ENCODE assay signal across 8 cellular contexts in genomic region chr17:38922538-38923291, GRCh38. TPM values are rescaled to one million over a fixed set of nuclear protein-coding genes. Genes with fewer than 3 reads are reported as not detected.
DNase-seq lines count a peak whose midpoint lies in the region; ATAC-seq and TF ChIP-seq lines count a peak whose summit lies in the region.

No MANE protein-coding gene starts in this region.

- peaks cover 73 to 95% (median 84%) of the 10 kb centered on the region in 10 experiments for H3K4me1 ChIP-seq in BLaER1 treated with 17β-estradiol and CSF1 and Interleukin-3, amounts not matched to agents 10 nM and 100 nM
- peaks cover 24% of the 10 kb centered on the region for H3K4me1 ChIP-seq in smooth muscle cell (ENCODE audit: low read depth)

- H3K9me3 Mint-ChIP-seq in immature natural killer cell = no peaks in the 10 kb centered on the region
- H3K9me3 Mint-ChIP-seq in stimulated activated effector memory CD8-positive, alpha-beta T cell treated with anti-CD3 and anti-CD28 coated beads, Interleukin-12 subunit alpha, Interleukin-12 subunit beta, amount 100 ng/mL, for 72 hours = no peaks in the 10 kb centered on the region

- H3K4me3 Mint-ChIP-seq in immature natural killer cell = no peak overlapping the region
- H3K4me3 Mint-ChIP-seq in stimulated activated effector memory CD8-positive, alpha-beta T cell treated with anti-CD3 and anti-CD28 coated beads, Interleukin-12 subunit alpha, Interleukin-12 subunit beta, amount 100 ng/mL, for 72 hours = no peak overlapping the region

- peaks cover 5 to 8% (median 6%) of the 10 kb centered on the region in 3 donors for H3K27me3 Mint-ChIP-seq in immature natural killer cell (ENCODE audit: low read depth in 3 of 3)

- no peaks in the 10 kb centered on the region for H3K79me2 ChIP-seq in smooth muscle cell (ENCODE audit: low read depth)

- no peak for ATAC-seq in stimulated activated effector memory CD8-positive, alpha-beta T cell treated with anti-CD3 and anti-CD28 coated beads, Interleukin-12 subunit alpha, Interleukin-12 subunit beta, amount 100 ng/mL, for 72 hours
- no peak for ATAC-seq in GM21786 (IDR thresholded peaks at IDR 0.05; ENCODE audit: unreplicated experiment)
- ATAC-seq in activated CD4-positive, CD25-positive, alpha-beta regulatory T cell treated with anti-CD3 and anti-CD28 coated beads, Interleukin-2, amount 50 U/mL, for 24 hours = no peak

- DNase-seq in NCI-H1105 treated with DMSO at 0.1 percent for 48 hours (lab: John Stamatoyannopoulos, UW) (peak; percentile 51), astrocyte of the spinal cord (ENCODE audit: low read depth, low spot score) (peak; percentile 74), immature natural killer cell (no peak), smooth muscle cell (lab: John Stamatoyannopoulos, UW; ENCODE audit: unreplicated experiment) (no peak)
- peak in 1 of 2 donors; percentile 48 for DNase-seq in stimulated activated effector memory CD8-positive, alpha-beta T cell treated with anti-CD3 and anti-CD28 coated beads, Interleukin-12 subunit alpha, Interleukin-12 subunit beta, amount 100 ng/mL, for 72 hours (ENCODE audit: low spot score in 2 of 2)

- H3K36me3 ChIP-seq in BLaER1 treated with 17β-estradiol and CSF1 and Interleukin-3, amounts not matched to agents 10 nM and 100 nM = peaks cover 20 to 37% (median 28%) of the 10 kb centered on the region in 11 experiments
- no peaks in the 10 kb centered on the region for H3K36me3 ChIP-seq in smooth muscle cell (ENCODE audit: low read depth)

- H3K27ac ChIP-seq in BLaER1 treated with 17β-estradiol and CSF1 and Interleukin-3, amounts not matched to agents 10 nM and 100 nM = peak overlapping the region in 10 of 11 experiments; percentile 25 to 72 (median 62); a peak in 18 of 22 replicates
- H3K27ac ChIP-seq in smooth muscle cell (ENCODE audit: low read depth) = no peak overlapping the region

- H3K9me3 ChIP-seq in BLaER1 treated with 17β-estradiol and CSF1 and Interleukin-3, amounts not matched to agents 10 nM and 100 nM (replicated peaks in 1 of 11) = no peaks in the 10 kb centered on the region
- H3K9me3 ChIP-seq in smooth muscle cell (replicated peaks; ENCODE audit: low read depth) = no peaks in the 10 kb centered on the region

- peaks cover 23% of the 10 kb centered on the region for H3F3A ChIP-seq in smooth muscle cell (ENCODE audit: low read depth)

- no peak overlapping the region for H2AFZ ChIP-seq in smooth muscle cell (ENCODE audit: low read depth)

- peak overlapping the region in 4 of 6 donors; percentile 7 to 82 (median 42) for H3K27ac Mint-ChIP-seq in immature natural killer cell
- H3K27ac Mint-ChIP-seq in stimulated activated effector memory CD8-positive, alpha-beta T cell treated with anti-CD3 and anti-CD28 coated beads, Interleukin-12 subunit alpha, Interleukin-12 subunit beta, amount 100 ng/mL, for 72 hours = peak overlapping the region; percentile 86

- H4K20me1 ChIP-seq in BLaER1 treated with 17β-estradiol and CSF1 and Interleukin-3, amounts not matched to agents 10 nM and 100 nM = peaks cover 0 to 60% (median 4%) of the 10 kb centered on the region in 11 experiments; a peak in 8 of 22 replicates
- peaks cover 44% of the 10 kb centered on the region for H4K20me1 ChIP-seq in smooth muscle cell (ENCODE audit: low read depth)

- peaks cover 43 to 53% of the 10 kb centered on the region in 2 donors for H3K4me1 Mint-ChIP-seq in immature natural killer cell
- H3K4me1 Mint-ChIP-seq in stimulated activated effector memory CD8-positive, alpha-beta T cell treated with anti-CD3 and anti-CD28 coated beads, Interleukin-12 subunit alpha, Interleukin-12 subunit beta, amount 100 ng/mL, for 72 hours = peaks cover 57% of the 10 kb centered on the region

- peak overlapping the region; percentile 49 to 79 (median 69); a peak in 18 of 22 replicates for H3K4me2 ChIP-seq in BLaER1 treated with 17β-estradiol and CSF1 and Interleukin-3, amounts not matched to agents 10 nM and 100 nM
- no peak overlapping the region for H3K4me2 ChIP-seq in smooth muscle cell

- H3K4me3 ChIP-seq in BLaER1 treated with 17β-estradiol and CSF1 and Interleukin-3, amounts not matched to agents 10 nM and 100 nM = no peak overlapping the region
- H3K4me3 ChIP-seq in astrocyte of the spinal cord (ENCODE audit: low read depth, low read length) (no peak overlapping the region), smooth muscle cell (no peak overlapping the region)

- WGBS in smooth muscle cell (ENCODE audit: low lambda C conversion rate) = 76% methylated on average over 6 of the region's 6 CpGs

- no peaks in the 10 kb centered on the region for H3K27me3 ChIP-seq in BLaER1 treated with 17β-estradiol and CSF1 and Interleukin-3, amounts not matched to agents 10 nM and 100 nM
- H3K27me3 ChIP-seq in smooth muscle cell (ENCODE audit: low read depth) = no peaks in the 10 kb centered on the region

- peaks cover 0 to 19% (median 4%) of the 10 kb centered on the region in 3 donors for H3K36me3 Mint-ChIP-seq in immature natural killer cell
- H3K36me3 Mint-ChIP-seq in stimulated activated effector memory CD8-positive, alpha-beta T cell treated with anti-CD3 and anti-CD28 coated beads, Interleukin-12 subunit alpha, Interleukin-12 subunit beta, amount 100 ng/mL, for 72 hours = peaks cover 59% of the 10 kb centered on the region

- in situ Hi-C loops in astrocyte of the spinal cord (cut with HindIII; ENCODE audit: low sequenced_read_pairs) = no loop called here

- H3K9ac ChIP-seq in BLaER1 treated with 17β-estradiol and CSF1 and Interleukin-3, amounts not matched to agents 10 nM and 100 nM = peak overlapping the region in 8 of 11 experiments; percentile 11 to 58 (median 37); a peak in 5 of 22 replicates
- H3K9ac ChIP-seq in smooth muscle cell (ENCODE audit: low read depth) = no peak overlapping the region

- TF ChIP-seq CTCF in astrocyte of the spinal cord (IDR thresholded peaks at IDR 0.05; ENCODE audit: low read depth, low read length) = no peak
- no peak for TF ChIP-seq CTCF in smooth muscle cell (IDR thresholded peaks at IDR 0.05; ENCODE audit: borderline replicate concordance, insufficient read depth, poor library complexity, severe bottlenecking)

RNA-seq across cellular contexts. Expression of gene FBXO47, which starts 44.5 kb away (rescaled TPM):
- polyA plus RNA-seq in immature natural killer cell (not detected), smooth muscle cell (not detected in 2 replicates)
- not detected in 2 replicates for total RNA-seq in smooth muscle cell

RNA-seq across cellular contexts. Expression of gene LASP1, which starts 52.9 kb away (rescaled TPM):
- polyA plus RNA-seq in immature natural killer cell (100 to 1,000 TPM in 1 of 3 donors, 10 to 100 TPM in 2; 94.3 to 171 (median 96.5) TPM), smooth muscle cell (120 and 130 TPM in 2 replicates)
- total RNA-seq in smooth muscle cell = 108 and 133 TPM in 2 replicates

Comparison
In these comparisons a context has a peak if more than half of its experiments do, and no peak if none do; other contexts are left out.
1. DNase-seq: peak in NCI-H1105 treated with DMSO at 0.1 percent for 48 hours (single experiment) and astrocyte of the spinal cord (single experiment); none in immature natural killer cell (0 of 3) and smooth muscle cell (single experiment).